14 cellular contexts compared by ENCODE assay signal in genomic region chr22:35628732-35629131, GRCh38. TPM values are rescaled to one million over a fixed set of nuclear protein-coding genes. Genes with fewer than 3 reads are reported as not detected.
DNase-seq lines count a peak whose midpoint lies in the region; ATAC-seq, FAIRE-seq and TF ChIP-seq lines count a peak whose summit lies in the region.
"Had no signal": no experiment of that assay in that cellular context is flagged by ENCODE, and none has a peak within 500 bp of the region (broad histone marks: within the 10 kb centered on the region; RNA-seq: fewer than 3 reads in every experiment).

No MANE protein-coding gene starts in this region.

- H3K4me3 ChIP-seq in Panc1 (ENCODE audit: low read depth in 2 of 2, low read length in 2 of 2) (no peak overlapping the region), subcutaneous abdominal adipose tissue (ENCODE audit: low read depth in 1 of 5, low read length in 5 of 5) (no peak overlapping the region), lower leg skin (ENCODE audit: low read depth, poor library complexity, severe bottlenecking) (no peak overlapping the region)
- H3K4me3 ChIP-seq: body of pancreas, left lung had no signal

- BruUV-seq in Panc1 (replicated peaks; lab: Mats Ljungman, UMichigan): no TSS peak

- in situ Hi-C loops in Panc1 (cut with HindIII; ENCODE audit: low pct_unique_long_range_greater_than_20kb, low sequenced_read_pairs): no loop called here

- ATAC-seq in Panc1 (no peak), foreskin keratinocyte (no peak), HG02884 (IDR thresholded peaks at IDR 0.05; ENCODE audit: unreplicated experiment) (no peak)
- ATAC-seq: body of pancreas, left lung had no signal

- CTCF ChIA-PET in Panc1 (lab: Charles Lee): no interaction called here

- H3K4me1 ChIP-seq in Panc1 (ENCODE audit: control insufficient read depth, insufficient read depth, low read length) (peaks cover 33% of the 10 kb centered on the region), foreskin keratinocyte (peaks cover 21% of the 10 kb centered on the region), subcutaneous abdominal adipose tissue (ENCODE audit: control insufficient read depth in 5 of 5, insufficient read depth in 5 of 5, low read length in 5 of 5) (peaks cover 7 to 20% (median 16%) of the 10 kb centered on the region in 5 donors)

- no peaks in the 10 kb centered on the region for H3K9me3 ChIP-seq in Panc1 (ENCODE audit: control insufficient read depth, insufficient read depth, low read depth, low read length)
- H3K9me3 ChIP-seq in subcutaneous abdominal adipose tissue (ENCODE audit: control insufficient read depth in 5 of 5, low read length in 5 of 5): peaks cover 0 to 2% (median 0%) of the 10 kb centered on the region in 5 donors
- H3K9me3 ChIP-seq: body of pancreas, left lung had no signal

- no peak overlapping the region for H3K9ac ChIP-seq in subcutaneous abdominal adipose tissue (ENCODE audit: low read length in 5 of 5)

- TF ChIP-seq CTCF in Panc1 (IDR thresholded peaks at IDR 0.05) (no peak), foreskin keratinocyte (conservative IDR thresholded peaks at IDR 0.05) (no peak), lower leg skin (IDR thresholded peaks at IDR 0.05) (no peak)

- H3K27ac ChIP-seq in Panc1 (ENCODE audit: low read length) (peak overlapping the region; percentile 97), foreskin keratinocyte (peak overlapping the region; percentile 89), subcutaneous abdominal adipose tissue (ENCODE audit: low read depth, low read length) (peak overlapping the region; percentile 86)

- TF ChIP-seq POLR2A in GM12892 (IDR thresholded peaks at IDR 0.05; ENCODE audit: low read depth, low read length) (no peak), lower leg skin (IDR thresholded peaks at IDR 0.05) (no peak)

- intact Hi-C loops in Panc1 (cut with micrococcal nuclease; ENCODE audit: unreplicated experiment): loop anchor here (5.0 to 10.0 kb wide), 3 partner anchors 41 to 286 kb away; no protein-coding TSS in a partner anchor
- intact Hi-C loops in lower leg skin (cut with DNase I; ENCODE audit: low total_unique reads): no loop called here

- FAIRE-seq in GM12892 (lab: Jason Lieb, UNC): peak; percentile 64

- POLR2A ChIA-PET in Panc1 (lab: Charles Lee): interaction anchor here (0.7 kb wide), 1 partner anchor 8 kb away, joined by 14 read pairs; no protein-coding TSS in a partner anchor

- no peak for DNase-seq in GM12892 (ENCODE audit: insufficient read length)
- DNase-seq in Panc1 (ENCODE audit: low read depth, low spot score): no peak
- no peak for DNase-seq in foreskin keratinocyte
- DNase-seq in ecto neural progenitor cell (ENCODE audit: low spot score): no peak
- no peak for DNase-seq in lower leg skin (ENCODE audit: low spot score in 2 of 2)
- DNase-seq in DMS79 treated with DMSO at 0.1 percent for 48 hours (lab: John Stamatoyannopoulos, UW): no peak
- DNase-seq: activated gamma-delta T cell, body of pancreas, C1 segment of cervical spinal cord, DMS79 had no signal

- H3K36me3 ChIP-seq in Panc1 (ENCODE audit: control insufficient read depth, insufficient read depth, low read length) (no peaks in the 10 kb centered on the region), subcutaneous abdominal adipose tissue (ENCODE audit: control insufficient read depth in 5 of 5, insufficient read depth in 5 of 5, low read length in 5 of 5) (no peaks in the 10 kb centered on the region)
- H3K36me3 ChIP-seq: left lung had no signal

- H3K27me3 ChIP-seq in Panc1 (ENCODE audit: control insufficient read depth, insufficient read depth, low read length) (no peaks in the 10 kb centered on the region), foreskin keratinocyte (no peaks in the 10 kb centered on the region), subcutaneous abdominal adipose tissue (ENCODE audit: control insufficient read depth in 5 of 5, insufficient read depth in 4 of 5, low read length in 5 of 5) (no peaks in the 10 kb centered on the region)
- H3K27me3 ChIP-seq: body of pancreas, left lung had no signal

- WGBS in lower leg skin, 2 donors: 85 to 98% methylated on average over 3 of the region's 3 CpGs

RNA-seq across cellular contexts. Expression of gene MB, which starts 11.6 kb away (rescaled TPM):
- polyA plus RNA-seq in GM12892 (2012; ENCODE audit: missing spikeins): not detected
- total RNA-seq in Panc1 (2021; ENCODE audit: unreplicated experiment): 17.3 TPM
- polyA plus RNA-seq in Panc1 (2012; ENCODE audit: insufficient read length): 29.4 TPM
- total RNA-seq in foreskin keratinocyte: not detected in 2 replicates
- polyA plus RNA-seq in foreskin keratinocyte: not detected in 2 replicates
- 10 to 100 TPM in 2 of 4 donors, 1 to 10 TPM in 2; 2.2 to 23.4 (median 9.6) TPM for total RNA-seq in lower leg skin
- total RNA-seq: renal cortical epithelial cell had no signal

RNA-seq across cellular contexts. Expression of gene APOL6, which starts 19.5 kb away (rescaled TPM):
- 6.1 TPM for polyA plus RNA-seq in GM12892 (2012; ENCODE audit: missing spikeins)
- total RNA-seq in Panc1 (2021; ENCODE audit: unreplicated experiment) (16.4 TPM), foreskin keratinocyte (11.7 and 14.9 TPM in 2 replicates), lower leg skin (1 to 10 TPM; 3.0 to 3.9 (median 3.8) TPM)
- 4.8 TPM for polyA plus RNA-seq in Panc1 (2012; ENCODE audit: insufficient read length)
- polyA plus RNA-seq in foreskin keratinocyte: 2.8 and 3.0 TPM in 2 replicates
